Comparison of ENCODE assay signal across 16 cellular contexts in genomic region chr5:170701321-170701720, GRCh38.
"Had no signal": no experiment of that assay in that cellular context is flagged by ENCODE, and none has a peak within 500 bp of the region (broad histone marks: within the 10 kb centered on the region; RNA-seq: fewer than 3 reads in every experiment).

No MANE protein-coding gene starts in this region.

- H3K36me3 ChIP-seq: gastroesophageal sphincter, ovary, transverse colon had no signal

- H3K4me3 ChIP-seq: gastroesophageal sphincter, hepatocyte, ovary, smooth muscle cell, transverse colon had no signal

- H3K9me3 ChIP-seq: gastroesophageal sphincter, ovary, transverse colon had no signal

- H3K27me3 ChIP-seq: hepatocyte, ovary had no signal

- H3K4me2 ChIP-seq: hepatocyte, smooth muscle cell had no signal

- ATAC-seq: activated naive CD8-positive, alpha-beta T cell treated with anti-CD3 and anti-CD28 coated beads, Interleukin-2, amount 50 U/mL, for 24 hours; effector memory CD8-positive, alpha-beta T cell; gastroesophageal sphincter; left ventricle myocardium superior had no signal

- H2AFZ ChIP-seq: hepatocyte had no signal

- H3K4me1 ChIP-seq: gastroesophageal sphincter, transverse colon had no signal

- DNase-seq: activated CD4-positive, alpha-beta memory T cell treated with anti-CD3 and anti-CD28 coated beads, Interleukin-2, amount 10 ng/mL, durations not matched to agents 7 days and 5 days; activated CD4-positive, alpha-beta T cell treated with anti-CD3 and anti-CD28 coated beads for 1 hour; activated CD4-positive, alpha-beta T cell treated with anti-CD3 and anti-CD28 coated beads, Interleukin-2, amount 10 ng/mL, durations not matched to agents 7 days and 5 days; activated naive CD8-positive, alpha-beta T cell treated with anti-CD3 and anti-CD28 coated beads, Interleukin-2, amount 50 U/mL, for 24 hours; activated T-cell treated with anti-CD3 and anti-CD28 coated beads, Interleukin-2, amount 50 U/mL, for 48 hours; cortex of kidney; effector memory CD8-positive, alpha-beta T cell; islet precursor cell; left ventricle myocardium superior; ovary; stimulated activated CD4-positive, alpha-beta T cell treated with anti-CD3 and anti-CD28 coated beads, Interleukin-2, amount 100 ng/mL, for 24 hours; stimulated activated naive CD4-positive, alpha-beta T cell treated with Interleukin-2 at 50 U/mL for 16 hours; transverse colon had no signal

- H3K27ac ChIP-seq: gastroesophageal sphincter, hepatocyte, ovary, transverse colon had no signal
